Comparison of ENCODE assay signal across 2 cellular contexts in the genomic region with DNA sequence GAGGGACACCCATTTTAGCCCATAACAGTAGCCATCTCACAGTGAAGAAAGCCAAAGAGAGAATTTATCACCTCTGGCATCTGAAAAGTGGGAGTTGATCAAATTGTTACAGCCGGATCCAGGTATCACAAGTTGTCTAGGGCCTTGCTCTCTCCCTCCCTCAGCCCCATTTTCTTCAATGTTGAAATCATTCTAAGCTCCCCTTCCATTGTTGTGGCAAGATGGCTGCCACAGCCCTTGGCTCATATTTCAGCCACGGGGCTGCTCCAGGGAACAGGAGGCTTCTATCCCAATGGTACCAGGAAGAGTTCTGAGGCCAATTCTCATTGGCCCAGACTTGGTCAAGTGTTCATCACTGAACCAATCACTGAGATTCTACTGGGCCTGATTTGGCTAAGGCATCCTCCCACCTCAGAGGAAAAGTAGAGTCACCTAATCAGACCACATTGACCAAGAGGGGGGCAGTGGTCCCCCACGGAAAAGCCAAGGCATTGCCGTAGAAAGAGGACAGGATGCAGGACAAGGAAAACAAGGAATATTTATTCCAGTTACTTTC.
TF ChIP-seq lines count a peak whose summit lies in the region.

No MANE protein-coding gene starts in this region.

TF ChIP-seq in GM23338, 12 proteins besides CTCF, POLR2A, EP300 and RAD21 (continued from another document):
- TF ChIP-seq, protein P1, sequence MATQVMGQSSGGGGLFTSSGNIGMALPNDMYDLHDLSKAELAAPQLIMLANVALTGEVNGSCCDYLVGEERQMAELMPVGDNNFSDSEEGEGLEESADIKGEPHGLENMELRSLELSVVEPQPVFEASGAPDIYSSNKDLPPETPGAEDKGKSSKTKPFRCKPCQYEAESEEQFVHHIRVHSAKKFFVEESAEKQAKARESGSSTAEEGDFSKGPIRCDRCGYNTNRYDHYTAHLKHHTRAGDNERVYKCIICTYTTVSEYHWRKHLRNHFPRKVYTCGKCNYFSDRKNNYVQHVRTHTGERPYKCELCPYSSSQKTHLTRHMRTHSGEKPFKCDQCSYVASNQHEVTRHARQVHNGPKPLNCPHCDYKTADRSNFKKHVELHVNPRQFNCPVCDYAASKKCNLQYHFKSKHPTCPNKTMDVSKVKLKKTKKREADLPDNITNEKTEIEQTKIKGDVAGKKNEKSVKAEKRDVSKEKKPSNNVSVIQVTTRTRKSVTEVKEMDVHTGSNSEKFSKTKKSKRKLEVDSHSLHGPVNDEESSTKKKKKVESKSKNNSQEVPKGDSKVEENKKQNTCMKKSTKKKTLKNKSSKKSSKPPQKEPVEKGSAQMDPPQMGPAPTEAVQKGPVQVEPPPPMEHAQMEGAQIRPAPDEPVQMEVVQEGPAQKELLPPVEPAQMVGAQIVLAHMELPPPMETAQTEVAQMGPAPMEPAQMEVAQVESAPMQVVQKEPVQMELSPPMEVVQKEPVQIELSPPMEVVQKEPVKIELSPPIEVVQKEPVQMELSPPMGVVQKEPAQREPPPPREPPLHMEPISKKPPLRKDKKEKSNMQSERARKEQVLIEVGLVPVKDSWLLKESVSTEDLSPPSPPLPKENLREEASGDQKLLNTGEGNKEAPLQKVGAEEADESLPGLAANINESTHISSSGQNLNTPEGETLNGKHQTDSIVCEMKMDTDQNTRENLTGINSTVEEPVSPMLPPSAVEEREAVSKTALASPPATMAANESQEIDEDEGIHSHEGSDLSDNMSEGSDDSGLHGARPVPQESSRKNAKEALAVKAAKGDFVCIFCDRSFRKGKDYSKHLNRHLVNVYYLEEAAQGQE (IDR thresholded peaks at IDR 0.05; ENCODE audit: unreplicated experiment), result no peak
- TF ChIP-seq, protein P2, sequence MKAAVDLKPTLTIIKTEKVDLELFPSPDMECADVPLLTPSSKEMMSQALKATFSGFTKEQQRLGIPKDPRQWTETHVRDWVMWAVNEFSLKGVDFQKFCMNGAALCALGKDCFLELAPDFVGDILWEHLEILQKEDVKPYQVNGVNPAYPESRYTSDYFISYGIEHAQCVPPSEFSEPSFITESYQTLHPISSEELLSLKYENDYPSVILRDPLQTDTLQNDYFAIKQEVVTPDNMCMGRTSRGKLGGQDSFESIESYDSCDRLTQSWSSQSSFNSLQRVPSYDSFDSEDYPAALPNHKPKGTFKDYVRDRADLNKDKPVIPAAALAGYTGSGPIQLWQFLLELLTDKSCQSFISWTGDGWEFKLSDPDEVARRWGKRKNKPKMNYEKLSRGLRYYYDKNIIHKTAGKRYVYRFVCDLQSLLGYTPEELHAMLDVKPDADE (IDR thresholded peaks at IDR 0.05), result no peak
- TF ChIP-seq EZH2phosphoT487 (IDR thresholded peaks at IDR 0.05; ENCODE audit: unreplicated experiment) (no peak), CREB1 (CRISPR knock-in tag; IDR thresholded peaks at IDR 0.05; ENCODE audit: low read depth) (no peak), ZNF331 (CRISPR knock-in tag; IDR thresholded peaks at IDR 0.05; ENCODE audit: low read depth) (no peak), ZNF114 (CRISPR knock-in tag; IDR thresholded peaks at IDR 0.05) (no peak), STAT1 (IDR thresholded peaks at IDR 0.05; ENCODE audit: unreplicated experiment) (no peak), JUNB (IDR thresholded peaks at IDR 0.05; ENCODE audit: unreplicated experiment) (no peak)
- TF ChIP-seq, protein P3, sequence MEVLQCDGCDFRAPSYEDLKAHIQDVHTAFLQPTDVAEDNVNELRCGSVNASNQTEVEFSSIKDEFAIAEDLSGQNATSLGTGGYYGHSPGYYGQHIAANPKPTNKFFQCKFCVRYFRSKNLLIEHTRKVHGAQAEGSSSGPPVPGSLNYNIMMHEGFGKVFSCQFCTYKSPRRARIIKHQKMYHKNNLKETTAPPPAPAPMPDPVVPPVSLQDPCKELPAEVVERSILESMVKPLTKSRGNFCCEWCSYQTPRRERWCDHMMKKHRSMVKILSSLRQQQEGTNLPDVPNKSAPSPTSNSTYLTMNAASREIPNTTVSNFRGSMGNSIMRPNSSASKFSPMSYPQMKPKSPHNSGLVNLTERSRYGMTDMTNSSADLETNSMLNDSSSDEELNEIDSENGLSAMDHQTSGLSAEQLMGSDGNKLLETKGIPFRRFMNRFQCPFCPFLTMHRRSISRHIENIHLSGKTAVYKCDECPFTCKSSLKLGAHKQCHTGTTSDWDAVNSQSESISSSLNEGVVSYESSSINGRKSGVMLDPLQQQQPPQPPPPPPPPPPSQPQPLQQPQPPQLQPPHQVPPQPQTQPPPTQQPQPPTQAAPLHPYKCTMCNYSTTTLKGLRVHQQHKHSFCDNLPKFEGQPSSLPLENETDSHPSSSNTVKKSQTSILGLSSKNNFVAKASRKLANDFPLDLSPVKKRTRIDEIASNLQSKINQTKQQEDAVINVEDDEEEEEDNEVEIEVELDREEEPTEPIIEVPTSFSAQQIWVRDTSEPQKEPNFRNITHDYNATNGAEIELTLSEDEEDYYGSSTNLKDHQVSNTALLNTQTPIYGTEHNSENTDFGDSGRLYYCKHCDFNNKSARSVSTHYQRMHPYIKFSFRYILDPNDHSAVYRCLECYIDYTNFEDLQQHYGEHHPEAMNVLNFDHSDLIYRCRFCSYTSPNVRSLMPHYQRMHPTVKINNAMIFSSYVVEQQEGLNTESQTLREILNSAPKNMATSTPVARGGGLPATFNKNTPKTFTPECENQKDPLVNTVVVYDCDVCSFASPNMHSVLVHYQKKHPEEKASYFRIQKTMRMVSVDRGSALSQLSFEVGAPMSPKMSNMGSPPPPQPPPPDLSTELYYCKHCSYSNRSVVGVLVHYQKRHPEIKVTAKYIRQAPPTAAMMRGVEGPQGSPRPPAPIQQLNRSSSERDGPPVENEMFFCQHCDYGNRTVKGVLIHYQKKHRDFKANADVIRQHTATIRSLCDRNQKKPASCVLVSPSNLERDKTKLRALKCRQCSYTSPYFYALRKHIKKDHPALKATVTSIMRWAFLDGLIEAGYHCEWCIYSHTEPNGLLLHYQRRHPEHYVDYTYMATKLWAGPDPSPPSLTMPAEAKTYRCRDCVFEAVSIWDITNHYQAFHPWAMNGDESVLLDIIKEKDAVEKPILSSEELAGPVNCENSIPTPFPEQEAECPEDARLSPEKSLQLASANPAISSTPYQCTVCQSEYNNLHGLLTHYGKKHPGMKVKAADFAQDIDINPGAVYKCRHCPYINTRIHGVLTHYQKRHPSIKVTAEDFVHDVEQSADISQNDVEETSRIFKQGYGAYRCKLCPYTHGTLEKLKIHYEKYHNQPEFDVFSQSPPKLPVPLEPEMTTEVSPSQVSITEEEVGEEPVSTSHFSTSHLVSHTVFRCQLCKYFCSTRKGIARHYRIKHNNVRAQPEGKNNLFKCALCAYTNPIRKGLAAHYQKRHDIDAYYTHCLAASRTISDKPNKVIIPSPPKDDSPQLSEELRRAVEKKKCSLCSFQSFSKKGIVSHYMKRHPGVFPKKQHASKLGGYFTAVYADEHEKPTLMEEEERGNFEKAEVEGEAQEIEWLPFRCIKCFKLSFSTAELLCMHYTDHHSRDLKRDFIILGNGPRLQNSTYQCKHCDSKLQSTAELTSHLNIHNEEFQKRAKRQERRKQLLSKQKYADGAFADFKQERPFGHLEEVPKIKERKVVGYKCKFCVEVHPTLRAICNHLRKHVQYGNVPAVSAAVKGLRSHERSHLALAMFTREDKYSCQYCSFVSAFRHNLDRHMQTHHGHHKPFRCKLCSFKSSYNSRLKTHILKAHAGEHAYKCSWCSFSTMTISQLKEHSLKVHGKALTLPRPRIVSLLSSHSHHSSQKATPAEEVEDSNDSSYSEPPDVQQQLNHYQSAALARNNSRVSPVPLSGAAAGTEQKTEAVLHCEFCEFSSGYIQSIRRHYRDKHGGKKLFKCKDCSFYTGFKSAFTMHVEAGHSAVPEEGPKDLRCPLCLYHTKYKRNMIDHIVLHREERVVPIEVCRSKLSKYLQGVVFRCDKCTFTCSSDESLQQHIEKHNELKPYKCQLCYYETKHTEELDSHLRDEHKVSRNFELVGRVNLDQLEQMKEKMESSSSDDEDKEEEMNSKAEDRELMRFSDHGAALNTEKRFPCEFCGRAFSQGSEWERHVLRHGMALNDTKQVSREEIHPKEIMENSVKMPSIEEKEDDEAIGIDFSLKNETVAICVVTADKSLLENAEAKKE (CRISPR knock-in tag; IDR thresholded peaks at IDR 0.05), result no peak

TF ChIP-seq in K562, 482 proteins besides CTCF, POLR2A, EP300 and RAD21 (continued from another document and continues in another):
- TF ChIP-seq, protein P4, sequence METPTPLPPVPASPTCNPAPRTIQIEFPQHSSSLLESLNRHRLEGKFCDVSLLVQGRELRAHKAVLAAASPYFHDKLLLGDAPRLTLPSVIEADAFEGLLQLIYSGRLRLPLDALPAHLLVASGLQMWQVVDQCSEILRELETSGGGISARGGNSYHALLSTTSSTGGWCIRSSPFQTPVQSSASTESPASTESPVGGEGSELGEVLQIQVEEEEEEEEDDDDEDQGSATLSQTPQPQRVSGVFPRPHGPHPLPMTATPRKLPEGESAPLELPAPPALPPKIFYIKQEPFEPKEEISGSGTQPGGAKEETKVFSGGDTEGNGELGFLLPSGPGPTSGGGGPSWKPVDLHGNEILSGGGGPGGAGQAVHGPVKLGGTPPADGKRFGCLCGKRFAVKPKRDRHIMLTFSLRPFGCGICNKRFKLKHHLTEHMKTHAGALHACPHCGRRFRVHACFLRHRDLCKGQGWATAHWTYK (CRISPR knock-in tag; IDR thresholded peaks at IDR 0.05), result no peak
- TF ChIP-seq TAF9B (IDR thresholded peaks at IDR 0.05; ENCODE audit: partially characterized antibody) (peak; percentile 27), SUPT5H (IDR thresholded peaks at IDR 0.05) (0 out of 2 replicates have a peak, but pooled peaks have one; percentile 37), KDM5B (IDR thresholded peaks at IDR 0.05; ENCODE audit: insufficient replicate concordance, low read depth, low read length) (peak; percentile 54), U2AF1 (optimal IDR thresholded peaks at IDR 0.05; ENCODE audit: low read depth, low read length) (no peak), L3MBTL2 (IDR thresholded peaks at IDR 0.05) (peak; percentile 68; the same call in 1 of the 2 replicates), EP400 (IDR thresholded peaks at IDR 0.05) (peak; percentile 64), EHMT2 (IDR thresholded peaks at IDR 0.05) (0 out of 2 replicates have a peak, but pooled peaks have one; percentile 36), NFE2 (IDR thresholded peaks at IDR 0.05; ENCODE audit: low read depth) (0 out of 2 replicates have a peak, but pooled peaks have one; percentile 3), MEIS2 (IDR thresholded peaks at IDR 0.05; ENCODE audit: partially characterized antibody) (no peak), NRF1 (conservative IDR thresholded peaks at IDR 0.05 in 1 of 2, IDR thresholded peaks at IDR 0.05 in 1 of 2) (peak; percentile 17 to 44; a peak in 2 of 4 replicates), PHF8 (IDR thresholded peaks at IDR 0.05; ENCODE audit: borderline replicate concordance, low read length) (peak; percentile 41; the same call in 1 of the 2 replicates), NFYB (IDR thresholded peaks at IDR 0.05; ENCODE audit: extremely low read depth, insufficient read length) (peak; percentile 6), MYC (IDR thresholded peaks at IDR 0.05; ENCODE audit: low read depth, low read length) (peak; percentile 31; the same call in 1 of the 2 replicates), MYC (CRISPR knock-in tag; IDR thresholded peaks at IDR 0.05; ENCODE audit: borderline replicate concordance, low read depth) (peak; percentile 52; the same call in 1 of the 2 replicates), CXXC5 (CRISPR knock-in tag; IDR thresholded peaks at IDR 0.05) (peak; percentile 9; the same call in 1 of the 2 replicates), KLF16 (IDR thresholded peaks at IDR 0.05) (no peak), PHF21A (IDR thresholded peaks at IDR 0.05; ENCODE audit: borderline replicate concordance, low read depth) (0 out of 2 replicates have a peak, but pooled peaks have one; percentile 38)
- TF ChIP-seq, protein P5, sequence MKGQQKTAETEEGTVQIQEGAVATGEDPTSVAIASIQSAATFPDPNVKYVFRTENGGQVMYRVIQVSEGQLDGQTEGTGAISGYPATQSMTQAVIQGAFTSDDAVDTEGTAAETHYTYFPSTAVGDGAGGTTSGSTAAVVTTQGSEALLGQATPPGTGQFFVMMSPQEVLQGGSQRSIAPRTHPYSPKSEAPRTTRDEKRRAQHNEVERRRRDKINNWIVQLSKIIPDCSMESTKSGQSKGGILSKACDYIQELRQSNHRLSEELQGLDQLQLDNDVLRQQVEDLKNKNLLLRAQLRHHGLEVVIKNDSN (CRISPR knock-in tag; IDR thresholded peaks at IDR 0.05), result peak; percentile 75
- TF ChIP-seq, protein P6, sequence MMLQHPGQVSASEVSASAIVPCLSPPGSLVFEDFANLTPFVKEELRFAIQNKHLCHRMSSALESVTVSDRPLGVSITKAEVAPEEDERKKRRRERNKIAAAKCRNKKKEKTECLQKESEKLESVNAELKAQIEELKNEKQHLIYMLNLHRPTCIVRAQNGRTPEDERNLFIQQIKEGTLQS (IDR thresholded peaks at IDR 0.05), result no peak; the same call in 1 of the 2 replicates
- TF ChIP-seq, protein P6 (CRISPR knock-in tag; conservative IDR thresholded peaks at IDR 0.05), result no peak
- TF ChIP-seq, protein P7, sequence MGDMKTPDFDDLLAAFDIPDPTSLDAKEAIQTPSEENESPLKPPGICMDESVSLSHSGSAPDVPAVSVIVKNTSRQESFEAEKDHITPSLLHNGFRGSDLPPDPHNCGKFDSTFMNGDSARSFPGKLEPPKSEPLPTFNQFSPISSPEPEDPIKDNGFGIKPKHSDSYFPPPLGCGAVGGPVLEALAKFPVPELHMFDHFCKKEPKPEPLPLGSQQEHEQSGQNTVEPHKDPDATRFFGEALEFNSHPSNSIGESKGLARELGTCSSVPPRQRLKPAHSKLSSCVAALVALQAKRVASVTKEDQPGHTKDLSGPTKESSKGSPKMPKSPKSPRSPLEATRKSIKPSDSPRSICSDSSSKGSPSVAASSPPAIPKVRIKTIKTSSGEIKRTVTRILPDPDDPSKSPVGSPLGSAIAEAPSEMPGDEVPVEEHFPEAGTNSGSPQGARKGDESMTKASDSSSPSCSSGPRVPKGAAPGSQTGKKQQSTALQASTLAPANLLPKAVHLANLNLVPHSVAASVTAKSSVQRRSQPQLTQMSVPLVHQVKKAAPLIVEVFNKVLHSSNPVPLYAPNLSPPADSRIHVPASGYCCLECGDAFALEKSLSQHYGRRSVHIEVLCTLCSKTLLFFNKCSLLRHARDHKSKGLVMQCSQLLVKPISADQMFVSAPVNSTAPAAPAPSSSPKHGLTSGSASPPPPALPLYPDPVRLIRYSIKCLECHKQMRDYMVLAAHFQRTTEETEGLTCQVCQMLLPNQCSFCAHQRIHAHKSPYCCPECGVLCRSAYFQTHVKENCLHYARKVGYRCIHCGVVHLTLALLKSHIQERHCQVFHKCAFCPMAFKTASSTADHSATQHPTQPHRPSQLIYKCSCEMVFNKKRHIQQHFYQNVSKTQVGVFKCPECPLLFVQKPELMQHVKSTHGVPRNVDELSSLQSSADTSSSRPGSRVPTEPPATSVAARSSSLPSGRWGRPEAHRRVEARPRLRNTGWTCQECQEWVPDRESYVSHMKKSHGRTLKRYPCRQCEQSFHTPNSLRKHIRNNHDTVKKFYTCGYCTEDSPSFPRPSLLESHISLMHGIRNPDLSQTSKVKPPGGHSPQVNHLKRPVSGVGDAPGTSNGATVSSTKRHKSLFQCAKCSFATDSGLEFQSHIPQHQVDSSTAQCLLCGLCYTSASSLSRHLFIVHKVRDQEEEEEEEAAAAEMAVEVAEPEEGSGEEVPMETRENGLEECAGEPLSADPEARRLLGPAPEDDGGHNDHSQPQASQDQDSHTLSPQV (IDR thresholded peaks at IDR 0.05), result peak; percentile 73
